Comparison of ENCODE assay signal across 1 cellular context in the genomic region with DNA sequence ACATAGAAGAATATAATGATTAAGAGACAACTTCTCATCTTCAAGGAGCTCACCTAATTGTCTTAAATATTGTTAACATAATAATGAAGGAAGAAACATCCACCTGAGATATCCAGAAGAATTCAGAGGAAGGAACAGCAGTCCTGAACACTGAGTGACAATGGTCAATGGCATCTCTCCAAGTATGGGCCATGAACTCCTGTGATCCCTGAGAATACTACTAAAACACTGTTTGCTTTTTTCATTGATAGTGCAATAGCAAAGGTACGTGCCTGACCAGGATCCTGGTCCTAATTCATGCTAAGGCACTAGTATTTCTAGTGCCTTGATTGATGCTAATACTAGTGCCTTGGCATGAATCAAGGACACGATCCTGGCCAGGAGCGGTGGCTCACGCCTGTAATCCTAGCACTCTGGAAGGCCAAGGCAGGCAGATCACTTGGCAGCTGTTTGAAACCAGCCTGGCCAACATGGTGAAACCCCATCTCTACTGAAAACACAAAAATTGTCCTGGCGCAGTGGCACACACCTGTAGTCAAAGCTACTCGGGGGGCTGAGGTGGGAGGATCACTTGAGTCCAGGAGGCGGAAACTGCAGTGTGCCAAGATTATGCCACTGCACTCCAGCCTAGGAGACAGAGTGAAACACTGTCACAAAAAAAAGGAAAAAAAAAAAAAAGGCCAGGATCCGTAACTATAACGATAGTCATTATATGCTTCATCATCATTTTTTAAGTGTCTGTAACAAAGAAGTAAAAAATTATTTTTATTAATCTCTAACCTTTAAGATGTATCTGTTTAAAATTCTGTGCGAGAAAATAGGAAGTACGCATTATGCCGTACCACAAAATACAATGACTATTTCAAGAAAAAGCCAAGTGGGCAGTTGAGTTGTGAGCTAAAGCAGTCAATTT.
TF ChIP-seq lines count a peak whose summit lies in the region.

No MANE protein-coding gene starts in this region.

TF ChIP-seq in IMR-90, 13 proteins besides CTCF, POLR2A, EP300 and RAD21:
- peak; percentile 85 for TF ChIP-seq MAFK (IDR thresholded peaks at IDR 0.05; ENCODE audit: low read depth, low read length)
- no peak for TF ChIP-seq MAZ (IDR thresholded peaks at IDR 0.05; ENCODE audit: borderline replicate concordance, low read depth, low read length)
